8 cellular contexts compared by ENCODE assay signal in the genomic region with DNA sequence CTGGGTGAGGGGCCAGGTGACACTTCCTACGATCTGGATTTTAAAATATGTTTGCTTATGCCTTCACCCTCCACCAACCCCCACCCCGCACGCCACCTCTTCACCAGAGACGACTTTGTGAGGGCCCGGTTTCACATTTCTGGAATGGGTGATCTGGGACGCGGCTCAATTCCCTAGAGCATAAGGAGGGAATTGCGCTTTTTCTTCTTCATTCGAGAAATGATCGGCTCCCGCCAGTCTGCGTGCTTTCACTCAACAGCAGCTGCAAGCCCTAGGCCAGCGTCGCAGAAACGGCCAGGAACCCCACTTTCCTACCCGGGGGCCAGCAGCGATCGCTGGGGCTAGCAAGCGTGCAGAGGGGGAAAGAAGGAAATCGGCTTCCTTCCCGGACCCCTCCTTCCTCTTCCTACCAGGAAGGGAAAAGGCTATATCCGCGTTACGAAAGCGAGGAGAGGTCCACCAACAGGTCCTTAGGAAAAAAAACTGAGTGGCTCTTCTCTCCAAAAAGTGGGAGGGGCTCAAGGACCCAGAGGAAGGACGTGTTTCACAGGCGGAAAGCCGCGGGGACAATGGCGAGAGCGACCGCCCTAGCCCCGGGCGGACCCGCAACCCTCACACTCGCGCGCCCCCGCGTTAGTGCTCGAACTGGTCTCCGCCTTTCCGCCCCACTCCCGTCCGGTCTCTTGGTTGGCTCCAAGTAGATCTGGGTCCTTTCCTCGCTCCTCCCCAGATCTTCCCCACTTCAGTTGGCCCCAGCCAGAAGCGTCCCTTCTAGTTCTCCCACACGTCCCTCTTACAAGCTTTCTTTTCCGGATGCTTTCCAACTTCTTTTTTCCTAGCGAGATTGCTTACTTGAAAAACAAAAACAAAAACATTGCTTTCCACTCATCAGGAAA. TPM values are rescaled to one million over a fixed set of nuclear protein-coding genes. Genes with fewer than 3 reads are reported as not detected.
DNase-seq lines count a peak whose midpoint lies in the region; ATAC-seq and TF ChIP-seq lines count a peak whose summit lies in the region.

No MANE protein-coding gene starts in this region.

- intact Hi-C loops in vagina (cut with DNase I), result loop anchor here (5.0 kb wide), 2 partner anchors 1676 to 1901 kb away; no protein-coding TSS in a partner anchor

- H3K4me3 ChIP-seq in HFF-Myc (replicated peaks; ENCODE audit: low read depth, low read length) (peak overlapping the region; percentile 67), muscle layer of duodenum (ENCODE audit: low read depth in 1 of 2, low read length in 2 of 2) (peak overlapping the region; percentile 83 to 93), vagina (peak overlapping the region; percentile 69 to 86)

- peak overlapping the region; percentile 57 for H3K4me3 Mint-ChIP-seq in activated CD8-positive, alpha-beta T cell treated with anti-CD3 and anti-CD28 coated beads, Interleukin-2, amount 10 ng/mL, durations not matched to agents 7 days and 5 days

- CTCF ChIA-PET in activated CD8-positive, alpha-beta T cell treated with anti-CD3 and anti-CD28 coated beads, Interleukin-2, amount 10 ng/mL, durations not matched to agents 7 days and 5 days (lab: Charles Lee), result interaction anchor here (1.4 kb wide), 1 partner anchor 1899 kb away, joined by 4 read pairs; no protein-coding TSS in a partner anchor

- H3K9me3 Mint-ChIP-seq in activated CD8-positive, alpha-beta T cell treated with anti-CD3 and anti-CD28 coated beads, Interleukin-2, amount 10 ng/mL, durations not matched to agents 7 days and 5 days (ENCODE audit: insufficient read depth), result no peaks in the 10 kb centered on the region

- peaks cover 10 to 16% of the 10 kb centered on the region in 2 donors for H3K36me3 ChIP-seq in muscle layer of duodenum (ENCODE audit: control insufficient read depth in 1 of 2, insufficient read depth in 2 of 2, low read length in 2 of 2)
- peaks cover 0 to 13% of the 10 kb centered on the region in 2 donors for H3K36me3 ChIP-seq in vagina

- no peaks in the 10 kb centered on the region for H3K36me3 Mint-ChIP-seq in activated CD8-positive, alpha-beta T cell treated with anti-CD3 and anti-CD28 coated beads, Interleukin-2, amount 10 ng/mL, durations not matched to agents 7 days and 5 days (ENCODE audit: low read depth)

- H3K27ac ChIP-seq in muscle layer of duodenum (ENCODE audit: low read length) (peak overlapping the region; percentile 94), vagina (peak overlapping the region; percentile 97)

- peak overlapping the region; percentile 29 for H3K27ac Mint-ChIP-seq in activated CD8-positive, alpha-beta T cell treated with anti-CD3 and anti-CD28 coated beads, Interleukin-2, amount 10 ng/mL, durations not matched to agents 7 days and 5 days

- no peak for ATAC-seq in activated CD8-positive, alpha-beta T cell treated with anti-CD3 and anti-CD28 coated beads, Interleukin-2, amount 10 ng/mL, durations not matched to agents 7 days and 5 days

- peaks cover 0 to 15% of the 10 kb centered on the region in 2 donors for H3K4me1 ChIP-seq in muscle layer of duodenum (ENCODE audit: control insufficient read depth in 1 of 2, insufficient read depth in 2 of 2, low read length in 2 of 2)
- peaks cover 19% of the 10 kb centered on the region for H3K4me1 ChIP-seq in vagina

- TF ChIP-seq POLR2A in vagina (IDR thresholded peaks at IDR 0.05), result peak in 1 of 2 donors; percentile 83

- H3K27me3 Mint-ChIP-seq in activated CD8-positive, alpha-beta T cell treated with anti-CD3 and anti-CD28 coated beads, Interleukin-2, amount 10 ng/mL, durations not matched to agents 7 days and 5 days (ENCODE audit: low read depth), result peaks cover 56% of the 10 kb centered on the region

- H3K27me3 ChIP-seq in muscle layer of duodenum (ENCODE audit: low read depth, low read length), result no peaks in the 10 kb centered on the region
- H3K27me3 ChIP-seq in vagina, result no peaks in the 10 kb centered on the region

- H3K9me3 ChIP-seq in muscle layer of duodenum (ENCODE audit: control insufficient read depth in 1 of 2, low read length in 2 of 2) (no peaks in the 10 kb centered on the region), vagina (no peaks in the 10 kb centered on the region)

- H3K4me1 Mint-ChIP-seq in activated CD8-positive, alpha-beta T cell treated with anti-CD3 and anti-CD28 coated beads, Interleukin-2, amount 10 ng/mL, durations not matched to agents 7 days and 5 days (ENCODE audit: low read depth), result peaks cover 37% of the 10 kb centered on the region

- POLR2A ChIA-PET in activated CD8-positive, alpha-beta T cell treated with anti-CD3 and anti-CD28 coated beads, Interleukin-2, amount 10 ng/mL, durations not matched to agents 7 days and 5 days (lab: Charles Lee), result no interaction called here

- peak; percentile 11 for TF ChIP-seq CTCF in HFF-Myc (IDR thresholded peaks at IDR 0.05; ENCODE audit: low read depth, low read length, missing control alignments)
- TF ChIP-seq CTCF in vagina (IDR thresholded peaks at IDR 0.05), result peak in 1 of 3 experiments; percentile 18

- DNase-seq in AG08396 (ENCODE audit: low spot score), result peak; percentile 74
- DNase-seq in HFF-Myc (ENCODE audit: extremely low read depth, low read depth), result no peak
- peak; percentile 27 for DNase-seq in activated CD8-positive, alpha-beta T cell treated with anti-CD3 and anti-CD28 coated beads, Interleukin-2, amount 10 ng/mL, durations not matched to agents 7 days and 5 days
- DNase-seq in fibroblast of the conjunctiva (ENCODE audit: low read depth), result peak; percentile 68
- peak in 1 of 2 donors; percentile 95 for DNase-seq in vagina (ENCODE audit: extremely low spot score in 2 of 2)
- no peak for DNase-seq in NCI-H1105 (lab: John Stamatoyannopoulos, UW)
- no peak for DNase-seq in UCSD-AML1 (lab: John Stamatoyannopoulos, UW; ENCODE audit: unreplicated experiment)

RNA-seq across cellular contexts. Expression of gene ADAMTS1, which starts 1.1 kb away (rescaled TPM):
- total RNA-seq in activated CD8-positive, alpha-beta T cell treated with anti-CD3 and anti-CD28 coated beads, Interleukin-2, amount 10 ng/mL, durations not matched to agents 7 days and 5 days, result 1 to 10 TPM in 1 of 2 experiments, under 1 TPM in 1; 0.99 to 1.4 TPM
- 241 TPM for total RNA-seq in vagina

Comparison
In these comparisons a context has a peak if more than half of its experiments do, and no peak if none do; other contexts are left out.
1. DNase-seq: peak in AG08396 (single experiment), activated CD8-positive, alpha-beta T cell treated with anti-CD3 and anti-CD28 coated beads, Interleukin-2, amount 10 ng/mL, durations not matched to agents 7 days and 5 days (single experiment) and fibroblast of the conjunctiva (single experiment); none in HFF-Myc (single experiment), NCI-H1105 (single experiment) and UCSD-AML1 (single experiment).
2. RNA of gene ADAMTS1, which starts 1.1 kb away (total RNA-seq): 241 TPM in vagina (single experiment); 0.99 to 1.4 TPM in activated CD8-positive, alpha-beta T cell treated with anti-CD3 and anti-CD28 coated beads, Interleukin-2, amount 10 ng/mL, durations not matched to agents 7 days and 5 days; every median in the first group is over 100 times any median in the second.
3. Peak in every context shown above with its lines, with median percentiles within 50 percentile points of each other: H3K4me3 ChIP-seq.